Comparison of ENCODE assay signal across 2 cellular contexts in genomic region chr18:63322246-63322645, GRCh38.
TF ChIP-seq lines count a peak whose summit lies in the region.

No MANE protein-coding gene starts in this region.

TF ChIP-seq in SK-N-SH, 30 proteins besides CTCF, POLR2A, EP300 and RAD21 (continued from another document):
- TF ChIP-seq PBX3 (IDR thresholded peaks at IDR 0.05): no peak
- no peak for TF ChIP-seq NFIC (IDR thresholded peaks at IDR 0.05; ENCODE audit: borderline replicate concordance)
- TF ChIP-seq ELF1 (IDR thresholded peaks at IDR 0.05): no peak
- TF ChIP-seq FOSL2 (IDR thresholded peaks at IDR 0.05; ENCODE audit: borderline replicate concordance, low read depth): no peak
- TF ChIP-seq NRF1 (IDR thresholded peaks at IDR 0.05; ENCODE audit: low read depth, low read length): no peak
- TF ChIP-seq CHD2 (IDR thresholded peaks at IDR 0.05; ENCODE audit: low read length, partially characterized antibody): no peak
- TF ChIP-seq RCOR1 (IDR thresholded peaks at IDR 0.05; ENCODE audit: low read length): no peak
- TF ChIP-seq FOXM1 (IDR thresholded peaks at IDR 0.05; ENCODE audit: low read depth): no peak
- no peak for TF ChIP-seq RFX5 (IDR thresholded peaks at IDR 0.05; ENCODE audit: low read length)
- no peak for TF ChIP-seq REST (IDR thresholded peaks at IDR 0.05; ENCODE audit: low read depth, low read length)
- TF ChIP-seq MAX (IDR thresholded peaks at IDR 0.05; ENCODE audit: low read depth): no peak

TF ChIP-seq in SK-N-SH treated with all-trans-retinoic acid at 6 μM for 48 hours, 23 proteins besides CTCF, POLR2A, EP300 and RAD21 (continued from another document):
- TF ChIP-seq ZNF70 (CRISPR knock-in tag; IDR thresholded peaks at IDR 0.05): no peak
- TF ChIP-seq ARNTL (CRISPR knock-in tag; IDR thresholded peaks at IDR 0.05; ENCODE audit: borderline replicate concordance, low read depth): no peak
- TF ChIP-seq GLIS3 (CRISPR knock-in tag; IDR thresholded peaks at IDR 0.05): no peak
- no peak for TF ChIP-seq ZNF565 (CRISPR knock-in tag; conservative IDR thresholded peaks at IDR 0.05; ENCODE audit: low read depth)
- TF ChIP-seq OSR1 (CRISPR knock-in tag; IDR thresholded peaks at IDR 0.05): no peak
